ENCODE assay signal across 16 cellular contexts in genomic region chr17:78392295-78392694, GRCh38. TPM values are rescaled to one million over a fixed set of nuclear protein-coding genes. Genes with fewer than 3 reads are reported as not detected.
DNase-seq lines count a peak whose midpoint lies in the region; ATAC-seq and TF ChIP-seq lines count a peak whose summit lies in the region.
"Had no signal": no experiment of that assay in that cellular context is flagged by ENCODE, and none has a peak within 500 bp of the region (broad histone marks: within the 10 kb centered on the region; RNA-seq: fewer than 3 reads in every experiment).

No MANE protein-coding gene starts in this region.

- DNase-seq in Caco-2 (peak in 1 of 2 experiments; percentile 30), HFFc6 (no peak), mammary epithelial cell (no peak), neural progenitor cell (ENCODE audit: low spot score) (no peak), NCI-H1105 treated with DMSO at 0.1 percent for 48 hours (lab: John Stamatoyannopoulos, UW) (no peak), iPS-NIHi11 (ENCODE audit: low spot score) (no peak)
- DNase-seq: activated gamma-delta T cell treated with Interleukin-2 at 50 U/mL for 16 hours, DMS 273 treated with DMSO at 0.1 percent for 48 hours, glutamatergic neuron, MV-4-11, NCI-H526 treated with DMSO at 0.1 percent for 48 hours, nucleus accumbens, T-cell, thyroid gland had no signal

- H3K79me2 ChIP-seq in mammary epithelial cell (ENCODE audit: insufficient read depth, low read length): peaks cover 90% of the 10 kb centered on the region
- peaks cover 93% of the 10 kb centered on the region for H3K79me2 ChIP-seq in neural progenitor cell (ENCODE audit: low read depth)

- no peaks in the 10 kb centered on the region for H3K9me3 Mint-ChIP-seq in Caco-2 (ENCODE audit: unreplicated experiment)
- no peaks in the 10 kb centered on the region for H3K9me3 Mint-ChIP-seq in HFFc6
- no peaks in the 10 kb centered on the region for H3K9me3 Mint-ChIP-seq in neural progenitor cell
- H3K9me3 Mint-ChIP-seq: T-cell had no signal

- H3K36me3 Mint-ChIP-seq in Caco-2 (ENCODE audit: insufficient read depth, unreplicated experiment): peaks cover 80% of the 10 kb centered on the region
- H3K36me3 Mint-ChIP-seq in HFFc6 (ENCODE audit: low read depth): peaks cover 18% of the 10 kb centered on the region
- H3K36me3 Mint-ChIP-seq in neural progenitor cell: peaks cover 13% of the 10 kb centered on the region

- H3K9me3 ChIP-seq in Caco-2 (no peaks in the 10 kb centered on the region), mammary epithelial cell (replicated peaks; ENCODE audit: insufficient read depth, low read length) (no peaks in the 10 kb centered on the region), neural progenitor cell (ENCODE audit: low read depth) (no peaks in the 10 kb centered on the region)
- H3K9me3 ChIP-seq: thyroid gland had no signal

- POLR2A ChIA-PET in Caco-2 (lab: Charles Lee): interaction anchor here (1.2 kb wide), 1 partner anchor 27 kb away, joined by 3 read pairs; no protein-coding TSS in a partner anchor

- H3K4me2 ChIP-seq in mammary epithelial cell (ENCODE audit: insufficient read depth, low read depth, low read length): peak overlapping the region; percentile 52
- H3K4me2 ChIP-seq in neural progenitor cell: no peak overlapping the region

- in situ Hi-C loops in mammary epithelial cell (cut with MboI; ENCODE audit: low sequenced_read_pairs in 2 of 2): no loop called here

- ATAC-seq in GM21825 (IDR thresholded peaks at IDR 0.05; ENCODE audit: unreplicated experiment): no peak
- ATAC-seq: T-cell had no signal

- H3K4me3 ChIP-seq in Caco-2 (ENCODE audit: low read depth, low read length) (no peak overlapping the region), mammary epithelial cell (replicated peaks in 1 of 3; ENCODE audit: insufficient read depth in 1 of 3, low read depth in 2 of 3, low read length in 3 of 3) (no peak overlapping the region), neural progenitor cell (no peak overlapping the region)
- H3K4me3 ChIP-seq: thyroid gland had no signal

- H3K4me3 Mint-ChIP-seq in Caco-2 (ENCODE audit: unreplicated experiment): peak overlapping the region; percentile 37
- H3K4me3 Mint-ChIP-seq in HFFc6: peak overlapping the region; percentile 78
- H3K4me3 Mint-ChIP-seq in neural progenitor cell: no peak overlapping the region
- H3K4me3 Mint-ChIP-seq: T-cell had no signal

- H3F3A ChIP-seq in neural progenitor cell (ENCODE audit: low read depth): no peaks in the 10 kb centered on the region

- H3K4me1 ChIP-seq in Caco-2 (peaks cover 47% of the 10 kb centered on the region), mammary epithelial cell (ENCODE audit: insufficient read depth, low read length) (peaks cover 33% of the 10 kb centered on the region), neural progenitor cell (no peaks in the 10 kb centered on the region)

- dilution Hi-C loops in mammary epithelial cell (cut with HindIII; ENCODE audit: low sequenced_read_pairs): loop anchor here (5.0 kb wide), 1 partner anchor 35 kb away; no protein-coding TSS in a partner anchor

- H3K27me3 Mint-ChIP-seq in Caco-2 (ENCODE audit: insufficient read depth, unreplicated experiment): no peaks in the 10 kb centered on the region
- H3K27me3 Mint-ChIP-seq in HFFc6 (ENCODE audit: insufficient read depth): no peaks in the 10 kb centered on the region
- no peaks in the 10 kb centered on the region for H3K27me3 Mint-ChIP-seq in neural progenitor cell (ENCODE audit: insufficient read depth, low read depth)
- H3K27me3 Mint-ChIP-seq: T-cell had no signal

- intact Hi-C loops in Caco-2 (cut with micrococcal nuclease; ENCODE audit: unreplicated experiment): no loop called here
- intact Hi-C loops in mammary epithelial cell (cut with micrococcal nuclease): no loop called here

- peak overlapping the region; percentile 17 for H3K27ac ChIP-seq in mammary epithelial cell (ENCODE audit: insufficient read depth, low read depth, low read length)
- H3K27ac ChIP-seq in neural progenitor cell: no peak overlapping the region
- H3K27ac ChIP-seq: VCaP had no signal

- peaks cover 46% of the 10 kb centered on the region for H3K4me1 Mint-ChIP-seq in Caco-2 (ENCODE audit: low read depth, unreplicated experiment)
- H3K4me1 Mint-ChIP-seq in HFFc6 (ENCODE audit: low read depth): peaks cover 68% of the 10 kb centered on the region
- peaks cover 7% of the 10 kb centered on the region for H3K4me1 Mint-ChIP-seq in neural progenitor cell

- H3K9ac ChIP-seq in mammary epithelial cell (ENCODE audit: insufficient read depth, low read length) (no peak overlapping the region), neural progenitor cell (no peak overlapping the region)

- WGBS in mammary epithelial cell (ENCODE audit: low coverage, missing lambda C conversion rate): 83% methylated on average over 6 of the region's 6 CpGs

- BruUV-seq in Caco-2 (replicated peaks; lab: Mats Ljungman, UMichigan): no TSS peak
- BruUV-seq in mammary epithelial cell (replicated peaks; lab: Mats Ljungman, UMichigan): no TSS peak

- H3K36me3 ChIP-seq in Caco-2 (ENCODE audit: control insufficient read depth, insufficient read depth, low read length): peaks cover 8% of the 10 kb centered on the region
- H3K36me3 ChIP-seq in mammary epithelial cell (ENCODE audit: insufficient read depth, low read length): peaks cover 9% of the 10 kb centered on the region
- no peaks in the 10 kb centered on the region for H3K36me3 ChIP-seq in neural progenitor cell
- H3K36me3 ChIP-seq: thyroid gland had no signal

- H3K27ac Mint-ChIP-seq in Caco-2 (ENCODE audit: unreplicated experiment): peak overlapping the region; percentile 24
- peak overlapping the region; percentile 93 for H3K27ac Mint-ChIP-seq in HFFc6
- peak overlapping the region; percentile 50 for H3K27ac Mint-ChIP-seq in neural progenitor cell
- H3K27ac Mint-ChIP-seq: T-cell had no signal

- no peaks in the 10 kb centered on the region for H3K27me3 ChIP-seq in Caco-2 (replicated peaks; ENCODE audit: control insufficient read depth, insufficient read depth, low read length)
- no peaks in the 10 kb centered on the region for H3K27me3 ChIP-seq in mammary epithelial cell (ENCODE audit: insufficient read depth, low read length)
- H3K27me3 ChIP-seq in neural progenitor cell: no peaks in the 10 kb centered on the region
- H3K27me3 ChIP-seq: thyroid gland had no signal

- H2AFZ ChIP-seq in mammary epithelial cell (ENCODE audit: low read depth, low read length) (no peak overlapping the region), neural progenitor cell (replicated peaks) (no peak overlapping the region)

- H4K20me1 ChIP-seq in mammary epithelial cell (ENCODE audit: insufficient read depth, low read length) (peaks cover 3% of the 10 kb centered on the region), neural progenitor cell (ENCODE audit: low read depth) (peaks cover 70% of the 10 kb centered on the region)

- TF ChIP-seq CTCF in Caco-2 (IDR thresholded peaks at IDR 0.05; ENCODE audit: insufficient read depth in 1 of 2, low read depth in 1 of 2, low read length in 1 of 2, severe bottlenecking in 1 of 2, unreplicated experiment in 1 of 2): no peak
- no peak for TF ChIP-seq CTCF in HFFc6 (IDR thresholded peaks at IDR 0.05)
- no peak for TF ChIP-seq CTCF in mammary epithelial cell (conservative IDR thresholded peaks at IDR 0.05 in 1 of 2, IDR thresholded peaks at IDR 0.05 in 1 of 2; ENCODE audit: extremely low read depth in 1 of 2, insufficient read depth in 1 of 2, low read depth in 1 of 2, low read length in 2 of 2)
- no peak for TF ChIP-seq CTCF in neural progenitor cell (IDR thresholded peaks at IDR 0.05)

- CTCF ChIA-PET in Caco-2 (lab: Charles Lee) (interaction anchor here (0.6 to 3.0 kb wide), 4 partner anchors 19 to 65 kb away, joined by 4 to 12 read pairs (median 6); no protein-coding TSS in a partner anchor), mammary epithelial cell (lab: Charles Lee; ENCODE audit: low non-redundant PET) (interaction anchor here (0.6 kb wide), 1 partner anchor 341 kb away, joined by 5 read pairs; no protein-coding TSS in a partner anchor)

RNA-seq across cellular contexts. Expression of gene PGS1, which starts 13.8 kb away (rescaled TPM):
- total RNA-seq in Caco-2 (2022) (54.1 and 55.2 TPM in 2 replicates), mammary epithelial cell (10 to 100 TPM; 29.1 to 31.5 TPM), neural progenitor cell (ENCODE audit: low replicate concordance) (45.2 and 65.7 TPM in 2 replicates)
- 10 to 100 TPM; 20.2 to 26.1 (median 24.5) TPM for total RNA-seq in HFFc6 (2021; fragmentation: NEBNext Ultra II Directional; extraction: Animal tissue kit (Norgen Biotek cat#: 25700))
- 19.8 TPM for polyA plus RNA-seq in mammary epithelial cell
- polyA minus RNA-seq in mammary epithelial cell: 29.9 TPM

RNA-seq across cellular contexts. Expression of gene SOCS3, which starts 32.4 kb away (rescaled TPM):
- total RNA-seq in Caco-2 (2022): 11.3 and 12.8 TPM in 2 replicates
- total RNA-seq in HFFc6 (2021; fragmentation: NEBNext Ultra II Directional; extraction: Animal tissue kit (Norgen Biotek cat#: 25700)): 10 to 100 TPM; 27.4 to 37.2 (median 33.2) TPM
- total RNA-seq in mammary epithelial cell: 10 to 100 TPM in 1 of 2 donors, 1 to 10 TPM in 1; 4.3 to 24.7 TPM
- polyA plus RNA-seq in mammary epithelial cell: 3.5 TPM
- polyA minus RNA-seq in mammary epithelial cell: 1.8 TPM
- 7.5 and 16.7 TPM in 2 replicates for total RNA-seq in neural progenitor cell (ENCODE audit: low replicate concordance)

Comparison
In these comparisons a context has a peak if more than half of its experiments do, and no peak if none do; other contexts are left out.
1. H3K27ac Mint-ChIP-seq: peak in every context shown above with its lines; median percentile 93 in HFFc6; 50 in neural progenitor cell; 24 in Caco-2.